In genomic region chr17:44014437-44015172, GRCh38 we compare ENCODE assay signal across 8 cellular contexts. TPM values are rescaled to one million over a fixed set of nuclear protein-coding genes. Genes with fewer than 3 reads are reported as not detected.
DNase-seq lines count a peak whose midpoint lies in the region; ATAC-seq, FAIRE-seq and TF ChIP-seq lines count a peak whose summit lies in the region.

TSS of gene TMEM101 (minus strand) at chr17:44014963. CDS start at chr17:44014952, 11 bp downstream.

- H3K27me3 Mint-ChIP-seq in Calu3 (ENCODE audit: unreplicated experiment): no peaks in the 10 kb centered on the region
- no peaks in the 10 kb centered on the region for H3K27me3 Mint-ChIP-seq in activated T-cell treated with anti-CD3 and anti-CD28 coated beads, Interleukin-2, amount 50 U/mL, for 72 hours (ENCODE audit: low read depth)

- FAIRE-seq in RCC 7860 (lab: Jason Lieb, UNC): no peak

- H3K9me3 ChIP-seq in esophagus squamous epithelium (no peaks in the 10 kb centered on the region), muscle layer of duodenum (ENCODE audit: control insufficient read depth in 1 of 2, low read length in 2 of 2) (no peaks in the 10 kb centered on the region)

- H3K4me3 Mint-ChIP-seq in Calu3 (ENCODE audit: low read depth, unreplicated experiment): peak within 1 kb of the TSS; percentile 96
- peak within 1 kb of the TSS; percentile 99 to 100 for H3K4me3 Mint-ChIP-seq in activated T-cell treated with anti-CD3 and anti-CD28 coated beads, Interleukin-2, amount 50 U/mL, for 72 hours

- 0 to 1% methylated on average over 23 to 27 of the region's 43 CpGs for WGBS in esophagus squamous epithelium, 2 donors

- no TSS peak for BruUV-seq in Calu3 (replicated peaks; lab: Mats Ljungman, UMichigan)

- no peaks in the 10 kb centered on the region for H3K9me3 Mint-ChIP-seq in Calu3 (ENCODE audit: low read depth, unreplicated experiment)
- H3K9me3 Mint-ChIP-seq in activated T-cell treated with anti-CD3 and anti-CD28 coated beads, Interleukin-2, amount 50 U/mL, for 72 hours: no peaks in the 10 kb centered on the region

- TF ChIP-seq CTCF in Calu3 (IDR thresholded peaks at IDR 0.05; ENCODE audit: unreplicated experiment) (no peak), esophagus squamous epithelium (IDR thresholded peaks at IDR 0.05) (peak in 1 of 6 experiments; percentile 42)

- H3K36me3 ChIP-seq in esophagus squamous epithelium (peaks cover 0 to 33% (median 0%) of the 10 kb centered on the region in 3 donors), muscle layer of duodenum (ENCODE audit: control insufficient read depth in 1 of 2, insufficient read depth in 2 of 2, low read length in 2 of 2) (peaks cover 6 to 19% of the 10 kb centered on the region in 2 donors)

- peak in 2 of 4 donors; percentile 25 to 41 for TF ChIP-seq POLR2A in esophagus squamous epithelium (IDR thresholded peaks at IDR 0.05)

- peak within 1 kb of the TSS; percentile 93 for H3K27ac Mint-ChIP-seq in Calu3 (ENCODE audit: unreplicated experiment)
- H3K27ac Mint-ChIP-seq in activated T-cell treated with anti-CD3 and anti-CD28 coated beads, Interleukin-2, amount 50 U/mL, for 72 hours: peak within 1 kb of the TSS; percentile 78

- DNase-seq in Calu3 (peak; percentile 93), KG1 (lab: John Stamatoyannopoulos, UW) (peak; percentile 60), RCC 7860 (ENCODE audit: low spot score) (peak; percentile 79), esophagus squamous epithelium (lab: John Stamatoyannopoulos, UW) (peak; percentile 42)
- peak; percentile 90 to 92 for DNase-seq in activated T-cell treated with anti-CD3 and anti-CD28 coated beads, Interleukin-2, amount 50 U/mL, for 72 hours
- DNase-seq in stimulated activated CD8-positive, alpha-beta memory T cell treated with anti-CD3 and anti-CD28 coated beads, Interleukin-7, amount 100 ng/mL, for 24 hours (ENCODE audit: low read depth): peak; percentile 69

- H3K36me3 Mint-ChIP-seq in Calu3 (ENCODE audit: insufficient read depth, unreplicated experiment): peaks cover 49% of the 10 kb centered on the region
- peaks cover 0 to 8% of the 10 kb centered on the region in 2 donors for H3K36me3 Mint-ChIP-seq in activated T-cell treated with anti-CD3 and anti-CD28 coated beads, Interleukin-2, amount 50 U/mL, for 72 hours (ENCODE audit: insufficient read depth in 2 of 2)

- H3K4me3 ChIP-seq in esophagus squamous epithelium (peak within 1 kb of the TSS; percentile 71 to 90 (median 86)), muscle layer of duodenum (ENCODE audit: low read depth in 1 of 2, low read length in 2 of 2) (peak within 1 kb of the TSS; percentile 93 to 99)

- peak; percentile 70 for ATAC-seq in GM21528 (IDR thresholded peaks at IDR 0.05; ENCODE audit: low FRiP score, unreplicated experiment)
- ATAC-seq in activated T-cell treated with anti-CD3 and anti-CD28 coated beads, Interleukin-2, amount 50 U/mL, for 72 hours (replicated peaks in 1 of 2): peak; percentile 96 to 97

- H3K27me3 ChIP-seq in esophagus squamous epithelium (no peaks in the 10 kb centered on the region), muscle layer of duodenum (ENCODE audit: low read depth, low read length) (no peaks in the 10 kb centered on the region)

- peak within 1 kb of the TSS; percentile 80 to 90 (median 86) for H3K27ac ChIP-seq in esophagus squamous epithelium
- peak within 1 kb of the TSS; percentile 79 for H3K27ac ChIP-seq in muscle layer of duodenum (ENCODE audit: low read length)

- H3K4me1 ChIP-seq in esophagus squamous epithelium (peaks cover 10 to 28% (median 12%) of the 10 kb centered on the region in 3 donors), muscle layer of duodenum (ENCODE audit: control insufficient read depth in 1 of 2, insufficient read depth in 2 of 2, low read length in 2 of 2) (peaks cover 0 to 8% of the 10 kb centered on the region in 2 donors)

- CTCF ChIA-PET in Calu3 (lab: Charles Lee): interaction anchor here (1.0 to 1.1 kb wide), 2 partner anchors 71 to 154 kb away, joined by 3 read pairs; no protein-coding TSS in a partner anchor

- intact Hi-C loops in Calu3 (cut with micrococcal nuclease; ENCODE audit: unreplicated experiment) (no loop called here), esophagus squamous epithelium (cut with DNase I) (no loop called here)

- H3K4me1 Mint-ChIP-seq in Calu3 (ENCODE audit: low read depth, unreplicated experiment): no peaks in the 10 kb centered on the region
- peaks cover 22% of the 10 kb centered on the region for H3K4me1 Mint-ChIP-seq in activated T-cell treated with anti-CD3 and anti-CD28 coated beads, Interleukin-2, amount 50 U/mL, for 72 hours (ENCODE audit: low read depth)

RNA-seq across cellular contexts. Expression of gene TMEM101, which starts in this region (rescaled TPM):
- total RNA-seq in Calu3 (2022) (41.8 and 43.8 TPM in 2 replicates), esophagus squamous epithelium (10 to 100 TPM; 20.6 to 40.8 (median 34.1) TPM)
- total RNA-seq in activated T-cell treated with anti-CD3 and anti-CD28 coated beads, Interleukin-2, amount 50 U/mL, for 72 hours: 10 to 100 TPM; 32.3 to 34.9 TPM

Comparison
In these comparisons a context has a peak if more than half of its experiments do, and no peak if none do; other contexts are left out.
1. Peak in every context shown above with its lines: DNase-seq, ATAC-seq, H3K4me3 ChIP-seq and H3K27ac ChIP-seq.
2. DNase-seq: peak in every context shown above with its lines; median percentile 93 in Calu3; 91 in activated T-cell treated with anti-CD3 and anti-CD28 coated beads, Interleukin-2, amount 50 U/mL, for 72 hours; 79 in RCC 7860; 69 in stimulated activated CD8-positive, alpha-beta memory T cell treated with anti-CD3 and anti-CD28 coated beads, Interleukin-7, amount 100 ng/mL, for 24 hours; 60 in KG1; 42 in esophagus squamous epithelium.